Comparison of ENCODE assay signal across 1 cellular context in genomic region chr21:38351176-38351959, GRCh38.
TF ChIP-seq lines count a peak whose summit lies in the region.

No MANE protein-coding gene starts in this region.

TF ChIP-seq in GM12878, 131 proteins besides CTCF, POLR2A, EP300 and RAD21 (continued from another document):
- TF ChIP-seq MYB (IDR thresholded peaks at IDR 0.05; ENCODE audit: borderline replicate concordance, low read depth, low read length) (no peak), ZNF207 (IDR thresholded peaks at IDR 0.05; ENCODE audit: borderline replicate concordance) (no peak), ZZZ3 (IDR thresholded peaks at IDR 0.05; ENCODE audit: control insufficient read depth, insufficient read length, low read depth) (no peak)
TF ChIP-seq in GM12878: peak in this region for 1.
